ENCODE assay signal across 10 cellular contexts in the genomic region with DNA sequence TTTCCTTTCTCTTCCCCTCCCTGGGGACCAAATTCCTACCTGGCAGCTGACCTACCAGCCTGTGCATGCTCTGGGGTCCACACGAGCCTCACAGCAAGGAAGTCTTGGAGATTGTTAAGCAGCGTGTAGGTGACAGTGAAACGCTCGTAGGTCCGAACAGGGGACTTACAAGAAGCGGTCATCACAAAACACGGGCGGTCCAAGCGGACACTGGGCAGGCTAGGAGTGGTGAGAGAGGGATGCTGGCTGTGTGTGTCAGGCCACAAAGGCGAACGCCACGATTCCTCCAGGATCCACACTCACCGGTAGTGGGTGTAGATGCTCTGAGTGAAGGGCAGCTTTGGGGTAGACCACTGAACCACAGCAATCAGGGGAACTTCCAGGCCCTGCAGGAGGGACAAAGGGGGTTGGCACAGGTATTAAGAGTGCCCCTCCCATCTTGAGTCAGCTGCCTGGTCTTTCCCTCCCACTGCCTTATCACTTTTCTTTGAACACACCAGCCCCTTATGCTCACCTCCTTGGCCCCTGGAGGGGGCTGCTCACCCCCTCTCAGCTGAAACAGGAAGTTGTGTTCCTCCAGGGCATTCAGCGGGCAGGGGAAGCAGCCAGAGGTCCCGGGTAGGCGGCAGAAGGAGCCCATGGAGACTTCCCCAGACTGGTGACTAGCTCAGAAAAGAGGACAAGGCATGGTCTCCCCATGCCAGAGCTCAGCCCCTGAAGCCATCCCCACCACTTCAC. TPM values are rescaled to one million over a fixed set of nuclear protein-coding genes. Genes with fewer than 3 reads are reported as not detected.
DNase-seq lines count a peak whose midpoint lies in the region; ATAC-seq and TF ChIP-seq lines count a peak whose summit lies in the region.
"Had no signal": no experiment of that assay in that cellular context is flagged by ENCODE, and none has a peak within 500 bp of the region (broad histone marks: within the 10 kb centered on the region; RNA-seq: fewer than 3 reads in every experiment).

No MANE protein-coding gene starts in this region.

- H3K9ac ChIP-seq in HUES64 (ENCODE audit: low read depth, low read length) (no peak overlapping the region), mesenchymal stem cell (ENCODE audit: low read length) (peak overlapping the region; percentile 87)

- H3K4me3 ChIP-seq in BE2C (ENCODE audit: low read depth, low read length) (peak overlapping the region; percentile 79), HUES64 (ENCODE audit: low read length) (peak overlapping the region; percentile 80; the same call in 1 of the 2 replicates), mesenchymal stem cell (ENCODE audit: insufficient read depth in 1 of 2, low read depth in 1 of 2, low read length in 2 of 2) (peak overlapping the region in 1 of 2 experiments; percentile 81)

- H3K27me3 ChIP-seq in BE2C (no peaks in the 10 kb centered on the region), HUES64 (ENCODE audit: insufficient read depth, low read length) (no peaks in the 10 kb centered on the region), mesenchymal stem cell (ENCODE audit: control insufficient read depth in 1 of 2, insufficient read depth in 1 of 2, low read length in 2 of 2) (no peaks in the 10 kb centered on the region)
- H3K27me3 ChIP-seq: Peyer's patch had no signal

- H3K36me3 Mint-ChIP-seq in activated naive CD4-positive, alpha-beta T cell treated with anti-CD3 and anti-CD28 coated beads, Interleukin-2, amount 50 U/mL, for 72 hours: peaks cover 0 to 7% of the 10 kb centered on the region in 2 donors

- H4K8ac ChIP-seq in mesenchymal stem cell (ENCODE audit: low read length): no peak overlapping the region

- peak overlapping the region; percentile 85 to 90 for H3K27ac Mint-ChIP-seq in activated naive CD4-positive, alpha-beta T cell treated with anti-CD3 and anti-CD28 coated beads, Interleukin-2, amount 50 U/mL, for 72 hours

- no peaks in the 10 kb centered on the region for H3K9me3 ChIP-seq in BE2C
- no peaks in the 10 kb centered on the region for H3K9me3 ChIP-seq in HUES64 (ENCODE audit: insufficient read depth, low read depth, low read length)
- H3K9me3 ChIP-seq in mesenchymal stem cell (ENCODE audit: control insufficient read depth, low read length): no peaks in the 10 kb centered on the region
- H3K9me3 ChIP-seq: Peyer's patch had no signal

- H3K4me1 ChIP-seq in BE2C (peaks cover 20% of the 10 kb centered on the region), HUES64 (ENCODE audit: insufficient read depth, low read length) (peaks cover 13% of the 10 kb centered on the region; the same call in 1 of the 2 replicates), mesenchymal stem cell (ENCODE audit: control insufficient read depth, insufficient read depth, low read depth, low read length) (peaks cover 31% of the 10 kb centered on the region)

- no peak overlapping the region for H2BK15ac ChIP-seq in mesenchymal stem cell (ENCODE audit: low read depth, poor library complexity, severe bottlenecking)

- H3K36me3 ChIP-seq in BE2C: peaks cover 26% of the 10 kb centered on the region
- H3K36me3 ChIP-seq in HUES64 (ENCODE audit: insufficient read depth, low read length): peaks cover 56% of the 10 kb centered on the region
- H3K36me3 ChIP-seq in mesenchymal stem cell (ENCODE audit: control insufficient read depth in 1 of 2, insufficient read depth in 2 of 2, low read depth in 1 of 2, low read length in 2 of 2): peaks cover 42 to 46% of the 10 kb centered on the region in 2 experiments

- H3K27ac ChIP-seq in HUES64 (ENCODE audit: low read depth, low read length): peak overlapping the region; percentile 10; the same call in 1 of the 2 replicates
- H3K27ac ChIP-seq in mesenchymal stem cell (ENCODE audit: low read length, poor library complexity, severe bottlenecking): no peak overlapping the region

- no peak overlapping the region for H3K18ac ChIP-seq in mesenchymal stem cell (ENCODE audit: low read depth in 1 of 2, low read length in 2 of 2)

- H3K9me3 Mint-ChIP-seq in activated naive CD4-positive, alpha-beta T cell treated with anti-CD3 and anti-CD28 coated beads, Interleukin-2, amount 50 U/mL, for 72 hours: no peaks in the 10 kb centered on the region

- H4K91ac ChIP-seq in mesenchymal stem cell (ENCODE audit: low read length): no peak overlapping the region

- no peak overlapping the region for H2AFZ ChIP-seq in mesenchymal stem cell (ENCODE audit: low read depth, low read length)

- H2AK5ac ChIP-seq in mesenchymal stem cell (ENCODE audit: low read length, severe bottlenecking): no peak overlapping the region

- H3K79me1 ChIP-seq in mesenchymal stem cell (replicated peaks; ENCODE audit: low read length, poor library complexity, severe bottlenecking): peaks cover 24% of the 10 kb centered on the region

- no peak overlapping the region for H3K23ac ChIP-seq in mesenchymal stem cell (ENCODE audit: low read length in 2 of 2)

- 87% methylated on average over 16 of the region's 16 CpGs for WGBS in HUES64
- 94% methylated on average over 16 of the region's 16 CpGs for WGBS in mesenchymal stem cell

- peak overlapping the region in 1 of 2 experiments; percentile 13 for H3K14ac ChIP-seq in mesenchymal stem cell (ENCODE audit: low read length in 2 of 2)

- H2BK12ac ChIP-seq in mesenchymal stem cell (ENCODE audit: low read length in 2 of 2): peak overlapping the region in 1 of 2 experiments; percentile 16

- no peak overlapping the region for H2BK120ac ChIP-seq in mesenchymal stem cell (ENCODE audit: low read depth, low read length)

- no peak overlapping the region for H3K4ac ChIP-seq in mesenchymal stem cell (ENCODE audit: low read depth in 1 of 2, low read length in 2 of 2)

- no peak for DNase-seq in BE2C
- DNase-seq in activated naive CD4-positive, alpha-beta T cell treated with anti-CD3 and anti-CD28 coated beads, Interleukin-2, amount 50 U/mL, for 72 hours (ENCODE audit: low spot score in 2 of 2): no peak
- no peak for DNase-seq in mesenchymal stem cell
- no peak for DNase-seq in stimulated activated CD4-positive, alpha-beta T cell treated with anti-CD3 and anti-CD28 coated beads, Interleukin-12 subunit alpha, Interleukin-12 subunit beta, amount 100 ng/mL, for 4 hours
- DNase-seq in iPS-NIHi7 (ENCODE audit: extremely low spot score): no peak
- DNase-seq: aorta, Peyer's patch had no signal

- peak overlapping the region; percentile 48 for H3K4me2 ChIP-seq in mesenchymal stem cell (ENCODE audit: low read length, poor library complexity, severe bottlenecking)

- ATAC-seq in activated naive CD4-positive, alpha-beta T cell treated with anti-CD3 and anti-CD28 coated beads, Interleukin-2, amount 50 U/mL, for 72 hours: peak; percentile 9 to 18
- ATAC-seq in HG03097 (IDR thresholded peaks at IDR 0.05; ENCODE audit: low FRiP score, unreplicated experiment): no peak
- no peak for ATAC-seq in GM18867 (IDR thresholded peaks at IDR 0.05; ENCODE audit: unreplicated experiment)

- no peak for TF ChIP-seq CTCF in BE2C (IDR thresholded peaks at IDR 0.05; ENCODE audit: low read depth, low read length)

- no peak overlapping the region for H2BK5ac ChIP-seq in mesenchymal stem cell (ENCODE audit: low read depth, low read length, poor library complexity, severe bottlenecking)

RNA-seq across cellular contexts. Expression of a gene that starts 2.0 kb away (rescaled TPM):
- 38.3 TPM for polyA plus RNA-seq in BE2C (2012; ENCODE audit: insufficient read depth, insufficient read length, low read depth)
- polyA plus RNA-seq in HUES64 (2013, experiment 1 of 2): 12.3 TPM
- 11.9 TPM for polyA plus RNA-seq in HUES64 (2013, experiment 2 of 2)
- 10 to 100 TPM; 17.1 to 32.8 TPM for total RNA-seq in activated naive CD4-positive, alpha-beta T cell treated with anti-CD3 and anti-CD28 coated beads, Interleukin-2, amount 50 U/mL, for 72 hours
- polyA plus RNA-seq in mesenchymal stem cell (2013, experiment 1 of 2): 11.9 TPM
- 11.4 TPM for polyA plus RNA-seq in mesenchymal stem cell (2013, experiment 2 of 2)

RNA-seq across cellular contexts. Expression of a gene that starts 7.8 kb away (rescaled TPM):
- polyA plus RNA-seq in BE2C (2012; ENCODE audit: insufficient read depth, insufficient read length, low read depth): 362 TPM
- polyA plus RNA-seq in HUES64 (2013, experiment 1 of 2): 142 TPM
- polyA plus RNA-seq in HUES64 (2013, experiment 2 of 2): 156 TPM
- 100 to 1,000 TPM; 147 to 153 TPM for total RNA-seq in activated naive CD4-positive, alpha-beta T cell treated with anti-CD3 and anti-CD28 coated beads, Interleukin-2, amount 50 U/mL, for 72 hours
- polyA plus RNA-seq in mesenchymal stem cell (2013, experiment 1 of 2): 121 TPM
- polyA plus RNA-seq in mesenchymal stem cell (2013, experiment 2 of 2): 121 TPM

RNA-seq across cellular contexts. Expression of a gene that starts 11.9 kb away (rescaled TPM):
- 0.80 TPM for polyA plus RNA-seq in BE2C (2012; ENCODE audit: insufficient read depth, insufficient read length, low read depth)
- polyA plus RNA-seq in HUES64 (2013, experiment 1 of 2): 2.9 TPM
- 4.8 TPM for polyA plus RNA-seq in HUES64 (2013, experiment 2 of 2)
- 10 to 100 TPM in 1 of 2 donors, 1 to 10 TPM in 1; 7.7 to 12.5 TPM for total RNA-seq in activated naive CD4-positive, alpha-beta T cell treated with anti-CD3 and anti-CD28 coated beads, Interleukin-2, amount 50 U/mL, for 72 hours
- polyA plus RNA-seq in mesenchymal stem cell (2013, experiment 1 of 2): 8.2 TPM
- polyA plus RNA-seq in mesenchymal stem cell (2013, experiment 2 of 2): 8.0 TPM

RNA-seq across cellular contexts. Expression of a gene that starts 20.7 kb away (rescaled TPM):
- polyA plus RNA-seq in BE2C (2012; ENCODE audit: insufficient read depth, insufficient read length, low read depth): 7.4 TPM
- polyA plus RNA-seq in HUES64 (2013, experiment 1 of 2): 25.8 TPM
- 32.0 TPM for polyA plus RNA-seq in HUES64 (2013, experiment 2 of 2)
- 10 to 100 TPM in 1 of 2 donors, 1 to 10 TPM in 1; 7.0 to 18.9 TPM for total RNA-seq in activated naive CD4-positive, alpha-beta T cell treated with anti-CD3 and anti-CD28 coated beads, Interleukin-2, amount 50 U/mL, for 72 hours
- 3.4 TPM for polyA plus RNA-seq in mesenchymal stem cell (2013, experiment 1 of 2)
- polyA plus RNA-seq in mesenchymal stem cell (2013, experiment 2 of 2): 2.7 TPM

RNA-seq across cellular contexts. Expression of a gene that starts 21.2 kb away (rescaled TPM):
- polyA plus RNA-seq in BE2C (2012; ENCODE audit: insufficient read depth, insufficient read length, low read depth): 5.3 TPM
- polyA plus RNA-seq in HUES64 (2013, experiment 1 of 2): 1.7 TPM
- polyA plus RNA-seq in HUES64 (2013, experiment 2 of 2): 2.0 TPM
- 10 to 100 TPM; 33.3 to 54.2 TPM for total RNA-seq in activated naive CD4-positive, alpha-beta T cell treated with anti-CD3 and anti-CD28 coated beads, Interleukin-2, amount 50 U/mL, for 72 hours
- 0.15 TPM for polyA plus RNA-seq in mesenchymal stem cell (2013, experiment 1 of 2)
- polyA plus RNA-seq in mesenchymal stem cell (2013, experiment 2 of 2): 0.32 TPM

Comparison
In these comparisons a context has a peak if more than half of its experiments do, and no peak if none do; other contexts are left out.
1. ATAC-seq: peak in activated naive CD4-positive, alpha-beta T cell treated with anti-CD3 and anti-CD28 coated beads, Interleukin-2, amount 50 U/mL, for 72 hours (2 of 2); none in HG03097 (single experiment) and GM18867 (single experiment).